Comparison of ENCODE assay signal across 1 cellular context in the genomic region with DNA sequence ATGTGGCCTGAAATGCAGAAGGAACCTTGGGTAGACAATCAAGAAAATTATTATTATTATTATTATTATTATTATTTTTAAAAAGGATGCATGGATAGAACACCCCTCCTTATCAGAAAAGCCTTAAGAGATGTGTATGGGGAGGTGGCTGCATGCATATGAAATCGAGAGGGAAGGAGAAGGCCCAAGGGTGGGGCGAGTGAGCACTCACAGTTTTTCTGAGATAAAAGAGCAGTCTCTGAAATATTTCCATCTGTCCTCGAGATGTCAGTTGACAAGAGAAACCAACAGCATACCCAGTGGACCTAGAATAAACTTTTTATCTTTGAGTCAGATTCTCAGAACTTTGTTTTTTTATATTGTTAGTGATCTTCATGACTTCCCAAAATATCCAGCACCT.
TF ChIP-seq lines count a peak whose summit lies in the region.

No MANE protein-coding gene starts in this region.

TF ChIP-seq in GM23338, 12 proteins besides CTCF, POLR2A, EP300 and RAD21 (continued from another document):
- TF ChIP-seq, protein P1, sequence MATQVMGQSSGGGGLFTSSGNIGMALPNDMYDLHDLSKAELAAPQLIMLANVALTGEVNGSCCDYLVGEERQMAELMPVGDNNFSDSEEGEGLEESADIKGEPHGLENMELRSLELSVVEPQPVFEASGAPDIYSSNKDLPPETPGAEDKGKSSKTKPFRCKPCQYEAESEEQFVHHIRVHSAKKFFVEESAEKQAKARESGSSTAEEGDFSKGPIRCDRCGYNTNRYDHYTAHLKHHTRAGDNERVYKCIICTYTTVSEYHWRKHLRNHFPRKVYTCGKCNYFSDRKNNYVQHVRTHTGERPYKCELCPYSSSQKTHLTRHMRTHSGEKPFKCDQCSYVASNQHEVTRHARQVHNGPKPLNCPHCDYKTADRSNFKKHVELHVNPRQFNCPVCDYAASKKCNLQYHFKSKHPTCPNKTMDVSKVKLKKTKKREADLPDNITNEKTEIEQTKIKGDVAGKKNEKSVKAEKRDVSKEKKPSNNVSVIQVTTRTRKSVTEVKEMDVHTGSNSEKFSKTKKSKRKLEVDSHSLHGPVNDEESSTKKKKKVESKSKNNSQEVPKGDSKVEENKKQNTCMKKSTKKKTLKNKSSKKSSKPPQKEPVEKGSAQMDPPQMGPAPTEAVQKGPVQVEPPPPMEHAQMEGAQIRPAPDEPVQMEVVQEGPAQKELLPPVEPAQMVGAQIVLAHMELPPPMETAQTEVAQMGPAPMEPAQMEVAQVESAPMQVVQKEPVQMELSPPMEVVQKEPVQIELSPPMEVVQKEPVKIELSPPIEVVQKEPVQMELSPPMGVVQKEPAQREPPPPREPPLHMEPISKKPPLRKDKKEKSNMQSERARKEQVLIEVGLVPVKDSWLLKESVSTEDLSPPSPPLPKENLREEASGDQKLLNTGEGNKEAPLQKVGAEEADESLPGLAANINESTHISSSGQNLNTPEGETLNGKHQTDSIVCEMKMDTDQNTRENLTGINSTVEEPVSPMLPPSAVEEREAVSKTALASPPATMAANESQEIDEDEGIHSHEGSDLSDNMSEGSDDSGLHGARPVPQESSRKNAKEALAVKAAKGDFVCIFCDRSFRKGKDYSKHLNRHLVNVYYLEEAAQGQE (IDR thresholded peaks at IDR 0.05; ENCODE audit: unreplicated experiment) = no peak
- TF ChIP-seq STAT1 (IDR thresholded peaks at IDR 0.05; ENCODE audit: unreplicated experiment) = no peak
- no peak for TF ChIP-seq ZNF462 (CRISPR knock-in tag; IDR thresholded peaks at IDR 0.05)
- TF ChIP-seq ZNF114 (CRISPR knock-in tag; IDR thresholded peaks at IDR 0.05) = no peak
- TF ChIP-seq, protein P2, sequence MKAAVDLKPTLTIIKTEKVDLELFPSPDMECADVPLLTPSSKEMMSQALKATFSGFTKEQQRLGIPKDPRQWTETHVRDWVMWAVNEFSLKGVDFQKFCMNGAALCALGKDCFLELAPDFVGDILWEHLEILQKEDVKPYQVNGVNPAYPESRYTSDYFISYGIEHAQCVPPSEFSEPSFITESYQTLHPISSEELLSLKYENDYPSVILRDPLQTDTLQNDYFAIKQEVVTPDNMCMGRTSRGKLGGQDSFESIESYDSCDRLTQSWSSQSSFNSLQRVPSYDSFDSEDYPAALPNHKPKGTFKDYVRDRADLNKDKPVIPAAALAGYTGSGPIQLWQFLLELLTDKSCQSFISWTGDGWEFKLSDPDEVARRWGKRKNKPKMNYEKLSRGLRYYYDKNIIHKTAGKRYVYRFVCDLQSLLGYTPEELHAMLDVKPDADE (IDR thresholded peaks at IDR 0.05) = no peak
- no peak for TF ChIP-seq JUNB (IDR thresholded peaks at IDR 0.05; ENCODE audit: unreplicated experiment)
